20 cellular contexts compared by ENCODE assay signal in genomic region chr1:116345011-116345410, GRCh38.
"Had no signal": no experiment of that assay in that cellular context is flagged by ENCODE, and none has a peak within 500 bp of the region (broad histone marks: within the 10 kb centered on the region; RNA-seq: fewer than 3 reads in every experiment).

No MANE protein-coding gene starts in this region.

- H3K4me3 Mint-ChIP-seq: activated naive CD4-positive, alpha-beta T cell treated with anti-CD3 and anti-CD28 coated beads for 36 hours; dendritic cell treated with granulocyte-macrophage colony-stimulating factor and Interleukin-4, amounts not matched to agents 40 ng/mL and 50 ng/mL, for 4 days; naive B cell; neural progenitor cell; stimulated activated naive CD8-positive, alpha-beta T cell treated with anti-CD3 and anti-CD28 coated beads, Interleukin-15, amount 100 ng/mL, for 72 hours; WTC11 had no signal

- H3K27me3 ChIP-seq: brain microvascular endothelial cell, neural progenitor cell, right lobe of liver, transverse colon had no signal

- H3K27me3 Mint-ChIP-seq: stimulated activated naive CD8-positive, alpha-beta T cell treated with anti-CD3 and anti-CD28 coated beads, Interleukin-15, amount 100 ng/mL, for 72 hours had no signal

- H3K36me3 Mint-ChIP-seq: neural progenitor cell, WTC11 had no signal

- H3K4me1 ChIP-seq: right lobe of liver, transverse colon had no signal

- H3K4me3 ChIP-seq: lung, neural progenitor cell, right lobe of liver, skin epidermis, transverse colon had no signal

- ATAC-seq: right lobe of liver had no signal

- H3K9me3 Mint-ChIP-seq: activated naive CD4-positive, alpha-beta T cell treated with anti-CD3 and anti-CD28 coated beads for 36 hours; neural progenitor cell; WTC11 had no signal

- H3K9me3 ChIP-seq: right lobe of liver, transverse colon had no signal

- H3K4me1 Mint-ChIP-seq: naive B cell had no signal

- H3K27ac Mint-ChIP-seq: activated naive CD4-positive, alpha-beta T cell treated with anti-CD3 and anti-CD28 coated beads for 36 hours; dendritic cell treated with granulocyte-macrophage colony-stimulating factor and Interleukin-4, amounts not matched to agents 40 ng/mL and 50 ng/mL, for 4 days; naive B cell; neural progenitor cell; stimulated activated naive CD8-positive, alpha-beta T cell treated with anti-CD3 and anti-CD28 coated beads, Interleukin-15, amount 100 ng/mL, for 72 hours; WTC11 had no signal

- H3K27ac ChIP-seq: brain microvascular endothelial cell, neural progenitor cell, right lobe of liver, skin epidermis, transverse colon had no signal

- H3K36me3 ChIP-seq: brain microvascular endothelial cell, neural progenitor cell, right lobe of liver, transverse colon had no signal

- DNase-seq: activated effector memory CD4-positive, alpha-beta T cell treated with Interleukin-2 at 50 U/mL for 16 hours; activated naive CD4-positive, alpha-beta T cell treated with anti-CD3 and anti-CD28 coated beads for 36 hours; activated T-cell treated with anti-CD3 and anti-CD28 coated beads, Interleukin-2, amount 50 U/mL, for 48 hours; aorta; brain microvascular endothelial cell; effector CD4-positive, alpha-beta T cell; erythroblast; foreskin fibroblast; kidney; naive B cell; right lobe of liver; stimulated activated CD4-positive, alpha-beta T cell treated with anti-CD3 and anti-CD28 coated beads, Interleukin-1b, Interleukin-23, amount 100 ng/mL, for 48 hours; stimulated activated naive CD8-positive, alpha-beta T cell treated with anti-CD3 and anti-CD28 coated beads, Interleukin-15, amount 100 ng/mL, for 72 hours; T1000; transverse colon had no signal
